ENCODE assay signal across 10 cellular contexts in the genomic region with DNA sequence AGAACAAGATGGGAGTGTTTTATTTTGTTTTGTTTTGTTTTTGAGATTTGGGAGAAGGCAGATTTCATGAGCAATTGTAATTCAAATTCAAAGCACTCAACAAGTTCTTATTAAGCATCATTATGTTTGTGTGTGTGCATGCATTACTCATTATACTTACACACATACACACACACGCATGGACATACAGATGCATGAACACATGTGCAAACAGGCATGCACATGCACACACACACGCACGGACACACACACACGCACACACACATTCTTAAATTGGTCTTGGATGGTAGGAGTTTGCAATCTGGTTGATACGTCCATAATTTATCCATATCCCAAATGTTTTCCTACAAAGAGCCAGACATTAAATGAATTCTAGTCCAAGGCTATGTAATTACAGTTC.
"Had no signal": no experiment of that assay in that cellular context is flagged by ENCODE, and none has a peak within 500 bp of the region (broad histone marks: within the 10 kb centered on the region; RNA-seq: fewer than 3 reads in every experiment).

No MANE protein-coding gene starts in this region.

- H3K9me3 ChIP-seq: HAP-1 had no signal

- H3K4me3 ChIP-seq: GM23248, HAP-1 had no signal

- H3K4me2 ChIP-seq: KMS-11 had no signal

- H3K9ac ChIP-seq: GM23248, KMS-11 had no signal

- DNase-seq: GM23248, GOT3, H7, HFFc6, Karpas-422, KBM-7 had no signal

- H3K4me1 ChIP-seq: HAP-1 had no signal

- H3K27ac ChIP-seq: GM23248, HL-60, KMS-11 had no signal

- ATAC-seq: HCT116 had no signal

- H2AFZ ChIP-seq: GM23248 had no signal

- H3K36me3 ChIP-seq: HAP-1 had no signal
